8 cellular contexts compared by ENCODE assay signal in the genomic region with DNA sequence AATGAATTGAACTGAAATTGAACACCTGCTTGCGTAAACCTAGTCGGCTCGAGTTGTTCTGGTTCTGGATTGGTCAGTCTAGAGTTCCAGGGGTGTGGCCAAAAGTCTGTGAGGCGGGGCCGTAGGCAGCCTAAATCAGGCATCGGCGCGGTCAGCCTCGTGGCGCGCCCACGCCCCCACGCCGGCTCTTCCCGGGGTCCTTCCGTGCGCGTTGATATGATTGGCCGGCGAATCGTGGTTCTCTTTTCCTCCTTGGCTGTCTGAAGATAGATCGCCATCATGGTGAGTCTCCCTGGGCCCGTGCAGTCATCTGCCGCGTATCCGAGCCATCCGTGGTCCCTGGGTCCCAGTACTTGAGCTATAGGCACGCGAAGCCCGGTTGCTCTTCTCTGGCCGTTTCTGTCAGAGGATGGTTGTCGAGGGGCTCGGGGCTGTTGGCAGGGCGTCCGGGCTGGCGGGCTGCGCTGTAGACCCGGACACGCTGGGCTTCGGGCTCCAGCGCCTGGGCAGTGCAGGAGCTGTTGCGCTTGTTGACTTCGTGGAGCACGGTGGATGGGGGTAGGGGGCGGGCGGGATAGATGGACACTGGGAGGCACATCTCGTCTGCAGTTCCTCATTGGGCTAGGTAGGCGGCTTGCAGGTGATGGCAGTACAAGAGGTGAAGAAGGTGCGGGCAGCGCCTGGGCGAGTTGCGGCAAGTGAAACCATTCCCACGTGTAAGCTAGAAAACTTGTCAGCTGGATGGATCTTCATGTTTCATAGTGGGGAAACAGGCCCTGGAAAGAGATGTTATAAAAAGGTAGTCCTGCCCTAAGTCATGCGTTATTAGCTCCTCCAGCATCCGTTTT. TPM values are rescaled to one million over a fixed set of nuclear protein-coding genes. Genes with fewer than 3 reads are reported as not detected.
DNase-seq lines count a peak whose midpoint lies in the region; ATAC-seq, FAIRE-seq and TF ChIP-seq lines count a peak whose summit lies in the region.

Gene RPS24 (plus strand): TSS at position 241 of the 848 bp plus-strand sequence. CDS start 39 bp downstream, at position 280.

- TF ChIP-seq CTCF in 22Rv1 (IDR thresholded peaks at IDR 0.05) (no peak), body of pancreas (IDR thresholded peaks at IDR 0.05) (no peak)

- ATAC-seq in GM18520 (IDR thresholded peaks at IDR 0.05; ENCODE audit: unreplicated experiment) (peak; percentile 78), HG03064 (IDR thresholded peaks at IDR 0.05; ENCODE audit: low read depth, unreplicated experiment) (peak; percentile 81), body of pancreas (peak; percentile 93), sciatic nerve (peak; percentile 97)

- peak; percentile 90 for DNase-seq in NCI-H2107 treated with DMSO at 0.1 percent for 48 hours (lab: John Stamatoyannopoulos, UW; ENCODE audit: unreplicated experiment)
- peak; percentile 96 to 98 (median 97) for DNase-seq in body of pancreas
- DNase-seq in iPS DF 19.7 (ENCODE audit: low read depth, low spot score), result peak; percentile 84
- DNase-seq in sciatic nerve (ENCODE audit: low spot score), result peak; percentile 95

- peak within 1 kb of the TSS; percentile 30 to 87 for H3K4me3 ChIP-seq in body of pancreas

- WGBS in body of pancreas, 2 donors, result 0 to 1% methylated on average over 17 to 54 of the region's 55 CpGs

- intact Hi-C loops in body of pancreas (cut with DNase I) (no loop called here), sciatic nerve (cut with DNase I) (no loop called here)

- FAIRE-seq in TTC549 (lab: Jason Lieb, UNC), result peak; percentile 92

- H3K27ac ChIP-seq in 22Rv1, result peak within 1 kb of the TSS; percentile 95
- peak within 1 kb of the TSS; percentile 54 to 80 (median 58) for H3K27ac ChIP-seq in body of pancreas

- H3K27me3 ChIP-seq in body of pancreas, result no peaks in the 10 kb centered on the region

- H3K9me3 ChIP-seq in body of pancreas, result no peaks in the 10 kb centered on the region

- H3K36me3 ChIP-seq in body of pancreas (replicated peaks in 1 of 2; ENCODE audit: insufficient read depth in 1 of 2, low read depth in 2 of 2), result peaks cover 0 to 6% of the 10 kb centered on the region in 2 donors

- TF ChIP-seq POLR2A in body of pancreas (IDR thresholded peaks at IDR 0.05), result peak; percentile 56 to 94 (median 93)

- peaks cover 50% of the 10 kb centered on the region for H3K4me1 ChIP-seq in body of pancreas

RNA-seq across cellular contexts. Expression of gene RPS24, which starts in this region (rescaled TPM):
- total RNA-seq in body of pancreas (1,000 to 10,000 TPM; 1,428 to 1,609 TPM), sciatic nerve (1,000 TPM)

Comparison
In these comparisons a context has a peak if more than half of its experiments do, and no peak if none do; other contexts are left out.
1. Peak in every context shown above with its lines: DNase-seq, ATAC-seq, H3K4me3 ChIP-seq and H3K27ac ChIP-seq.